23 cellular contexts compared by ENCODE assay signal in genomic region chr3:155088705-155089380, GRCh38. TPM values are rescaled to one million over a fixed set of nuclear protein-coding genes. Genes with fewer than 3 reads are reported as not detected.
"Had no signal": no experiment of that assay in that cellular context is flagged by ENCODE, and none has a peak within 500 bp of the region (broad histone marks: within the 10 kb centered on the region; RNA-seq: fewer than 3 reads in every experiment).

No MANE protein-coding gene starts in this region.

- ATAC-seq: activated CD8-positive, alpha-beta T cell treated with anti-CD3 and anti-CD28 coated beads, Interleukin-2, amount 10 ng/mL, durations not matched to agents 7 days and 5 days; T-helper 17 cell; WTC11 had no signal

- FAIRE-seq: astrocyte, RCC 7860 had no signal

- DNase-seq: activated CD4-positive, alpha-beta T cell treated with anti-CD3 and anti-CD28 coated beads for 48 hours; activated CD4-positive, alpha-beta T cell treated with anti-CD3 and anti-CD28 coated beads, Interleukin-2, amount 50 U/mL, for 4 hours; activated CD4-positive, CD25-positive, alpha-beta regulatory T cell treated with anti-CD3 and anti-CD28 coated beads, Interleukin-2, amount 50 U/mL, for 72 hours; activated CD8-positive, alpha-beta memory T cell treated with anti-CD3 and anti-CD28 coated beads, Interleukin-2, amount 50 U/mL, for 48 hours; activated CD8-positive, alpha-beta T cell treated with anti-CD3 and anti-CD28 coated beads, Interleukin-2, amount 10 ng/mL, durations not matched to agents 7 days and 5 days; activated effector memory CD4-positive, alpha-beta T cell treated with Interleukin-2 at 50 U/mL for 16 hours; activated naive CD4-positive, alpha-beta T cell; activated T-cell treated with anti-CD3 and anti-CD28 coated beads, Interleukin-2, amount 50 U/mL, for 1 hour; amygdala; MV-4-11; NCI-H1105 treated with DMSO at 0.1 percent for 48 hours; NCI-H1436 treated with DMSO at 0.1 percent for 48 hours; NCI-H187; NCI-H2081; NCI-H510A treated with DMSO at 0.1 percent for 48 hours; NCI-H69; SHP77 treated with DMSO at 0.1 percent for 48 hours; T-helper 17 cell; T-helper 9 cell had no signal

RNA-seq across cellular contexts. Expression of gene MME, which starts 8.7 kb away (rescaled TPM):
- total RNA-seq: activated CD8-positive, alpha-beta T cell treated with anti-CD3 and anti-CD28 coated beads, Interleukin-2, amount 10 ng/mL, durations not matched to agents 7 days and 5 days; activated T-helper 1 cell treated with anti-CD3 and anti-CD28 coated beads, Interleukin-12 subunit alpha, Interleukin-12 subunit beta, Interleukin-2, Interleukin-4 antibody, amounts not matched to agents 30 ng/mL and 10 ng/mL and 1 ng/mL, durations not matched to agents 14 hours and 24 hours and 36 hours had no signal
